ENCODE assay signal across 13 cellular contexts in genomic region chr17:2082003-2082862, GRCh38. TPM values are rescaled to one million over a fixed set of nuclear protein-coding genes. Genes with fewer than 3 reads are reported as not detected.
DNase-seq lines count a peak whose midpoint lies in the region; ATAC-seq and TF ChIP-seq lines count a peak whose summit lies in the region.
"Had no signal": no experiment of that assay in that cellular context is flagged by ENCODE, and none has a peak within 500 bp of the region (broad histone marks: within the 10 kb centered on the region; RNA-seq: fewer than 3 reads in every experiment).

No MANE protein-coding gene starts in this region.

- no peak for TF ChIP-seq POLR2A in esophagus muscularis mucosa (IDR thresholded peaks at IDR 0.05; ENCODE audit: low read depth)
- no peak for TF ChIP-seq POLR2A in suprapubic skin (IDR thresholded peaks at IDR 0.05)

- H3K4me1 ChIP-seq in BE2C (peaks cover 23% of the 10 kb centered on the region), esophagus muscularis mucosa (peaks cover 49 to 66% (median 61%) of the 10 kb centered on the region in 4 donors), suprapubic skin (peaks cover 51% of the 10 kb centered on the region)

- H3K27me3 ChIP-seq in BE2C (no peaks in the 10 kb centered on the region), esophagus muscularis mucosa (no peaks in the 10 kb centered on the region), suprapubic skin (no peaks in the 10 kb centered on the region)

- 74% methylated on average over 7 of the region's 9 CpGs for WGBS in esophagus muscularis mucosa
- WGBS in suprapubic skin, result 71% methylated on average over 9 of the region's 9 CpGs

- H3K4me1 Mint-ChIP-seq in osteocyte (ENCODE audit: unreplicated experiment), result peaks cover 40% of the 10 kb centered on the region

- H3K36me3 ChIP-seq in BE2C (no peaks in the 10 kb centered on the region), KOPT-K1 (ENCODE audit: insufficient read depth, low read length) (peaks cover 84% of the 10 kb centered on the region), esophagus muscularis mucosa (peaks cover 24 to 66% (median 38%) of the 10 kb centered on the region in 4 donors), suprapubic skin (peaks cover 47% of the 10 kb centered on the region)

- H3K27ac Mint-ChIP-seq in osteocyte (ENCODE audit: unreplicated experiment), result peak overlapping the region; percentile 11

- no peaks in the 10 kb centered on the region for H3K9me3 Mint-ChIP-seq in osteocyte (ENCODE audit: unreplicated experiment)
- H3K9me3 Mint-ChIP-seq: brain had no signal

- TF ChIP-seq EP300 in esophagus muscularis mucosa (IDR thresholded peaks at IDR 0.05) (no peak), suprapubic skin (IDR thresholded peaks at IDR 0.05) (no peak)

- no peak for ATAC-seq in HG03196 (IDR thresholded peaks at IDR 0.05; ENCODE audit: unreplicated experiment)
- ATAC-seq in GM19351 (IDR thresholded peaks at IDR 0.05; ENCODE audit: unreplicated experiment), result no peak
- ATAC-seq: stimulated activated naive B cell treated with anti-CD40 and anti-IgM and Interleukin-4, amounts not matched to agents 10 μg/mL and 1 μg/mL and 100 μg/mL, for 72 hours had no signal

- no peak for TF ChIP-seq CTCF in BE2C (IDR thresholded peaks at IDR 0.05; ENCODE audit: low read depth, low read length)
- no peak for TF ChIP-seq CTCF in esophagus muscularis mucosa (IDR thresholded peaks at IDR 0.05)
- TF ChIP-seq CTCF in osteocyte (IDR thresholded peaks at IDR 0.05), result no peak
- no peak for TF ChIP-seq CTCF in suprapubic skin (IDR thresholded peaks at IDR 0.05)

- peak; percentile 27 for DNase-seq in BE2C
- no peak for DNase-seq in esophagus muscularis mucosa (ENCODE audit: extremely low spot score)
- DNase-seq in osteocyte (ENCODE audit: extremely low spot score, unreplicated experiment), result no peak
- no peak for DNase-seq in suprapubic skin (ENCODE audit: low spot score in 2 of 2)
- DNase-seq in pons (ENCODE audit: low spot score), result no peak
- DNase-seq: NCI-H1092; NCI-H748 treated with DMSO at 0.1 percent for 48 hours; stimulated activated CD4-positive, alpha-beta T cell treated with anti-CD3 and anti-CD28 coated beads, Interleukin-15, amount 100 ng/mL, for 24 hours; stimulated activated naive B cell treated with anti-CD40 and anti-IgM and Interleukin-4, amounts not matched to agents 10 μg/mL and 1 μg/mL and 100 μg/mL, for 72 hours had no signal

- no peak overlapping the region for H3K4me3 ChIP-seq in BE2C (ENCODE audit: low read depth, low read length)
- H3K4me3 ChIP-seq in esophagus muscularis mucosa, result no peak overlapping the region
- no peak overlapping the region for H3K4me3 ChIP-seq in suprapubic skin

- intact Hi-C loops in esophagus muscularis mucosa (cut with DNase I), result no loop called here

- H3K27ac ChIP-seq in KOPT-K1 (ENCODE audit: low read depth, low read length, poor library complexity, severe bottlenecking) (peak overlapping the region; percentile 13), esophagus muscularis mucosa (replicated peaks in 1 of 4) (peak overlapping the region; percentile 32 to 87 (median 62)), suprapubic skin (no peak overlapping the region)

- H3K9me3 ChIP-seq in BE2C (no peaks in the 10 kb centered on the region), KOPT-K1 (ENCODE audit: insufficient read depth, low read length, poor library complexity, severe bottlenecking) (no peaks in the 10 kb centered on the region), esophagus muscularis mucosa (no peaks in the 10 kb centered on the region), suprapubic skin (no peaks in the 10 kb centered on the region)

- no peak overlapping the region for H3K4me3 Mint-ChIP-seq in osteocyte (ENCODE audit: unreplicated experiment)
- H3K4me3 Mint-ChIP-seq: brain; stimulated activated naive B cell treated with anti-CD40 and anti-IgM and Interleukin-4, amounts not matched to agents 10 μg/mL and 1 μg/mL and 100 μg/mL, for 72 hours had no signal

- no peaks in the 10 kb centered on the region for H3K27me3 Mint-ChIP-seq in osteocyte (ENCODE audit: unreplicated experiment)
- H3K27me3 Mint-ChIP-seq: brain; stimulated activated naive B cell treated with anti-CD40 and anti-IgM and Interleukin-4, amounts not matched to agents 10 μg/mL and 1 μg/mL and 100 μg/mL, for 72 hours had no signal

- peaks cover 25% of the 10 kb centered on the region for H3K36me3 Mint-ChIP-seq in osteocyte (ENCODE audit: unreplicated experiment)

RNA-seq across cellular contexts. Expression of gene HIC1, which starts 27.3 kb away (rescaled TPM):
- polyA plus RNA-seq in BE2C (2012; ENCODE audit: insufficient read depth, insufficient read length, low read depth), result 1.3 TPM
- total RNA-seq in esophagus muscularis mucosa (10 to 100 TPM; 48.6 to 86.4 (median 54.9) TPM), osteocyte (3.3 and 3.7 TPM in 2 replicates), suprapubic skin (1 to 10 TPM; 2.7 to 9.5 (median 4.9) TPM)

RNA-seq across cellular contexts. Expression of gene OVCA2, which starts 40.4 kb away (rescaled TPM):
- 45.7 TPM for polyA plus RNA-seq in BE2C (2012; ENCODE audit: insufficient read depth, insufficient read length, low read depth)
- 10 to 100 TPM; 34.9 to 38.9 (median 38.0) TPM for total RNA-seq in esophagus muscularis mucosa
- 33.2 and 35.9 TPM in 2 replicates for total RNA-seq in osteocyte
- total RNA-seq in suprapubic skin, result 10 to 100 TPM; 36.6 to 51.5 (median 42.7) TPM

RNA-seq across cellular contexts. Expression of gene DPH1, which starts 52.3 kb away (rescaled TPM):
- polyA plus RNA-seq in BE2C (2012; ENCODE audit: insufficient read depth, insufficient read length, low read depth), result 130 TPM
- total RNA-seq in esophagus muscularis mucosa (10 to 100 TPM; 27.4 to 41.8 (median 38.3) TPM), osteocyte (57.3 and 59.0 TPM in 2 replicates), suprapubic skin (100 to 1,000 TPM in 1 of 4 donors, 10 to 100 TPM in 3; 58.7 to 115 (median 66.3) TPM)

RNA-seq across cellular contexts. Expression of gene RTN4RL1, which starts 57.1 kb away (rescaled TPM):
- polyA plus RNA-seq in BE2C (2012; ENCODE audit: insufficient read depth, insufficient read length, low read depth), result 4.8 TPM
- under 1 TPM; 0.50 to 0.86 (median 0.67) TPM for total RNA-seq in esophagus muscularis mucosa
- 3.7 and 3.8 TPM in 2 replicates for total RNA-seq in osteocyte
- total RNA-seq in suprapubic skin, result 10 to 100 TPM; 16.4 to 24.8 (median 21.6) TPM

Comparison
In these comparisons a context has a peak if more than half of its experiments do, and no peak if none do; other contexts are left out.
1. RNA of gene HIC1, which starts 27.3 kb away (total RNA-seq): 48.6 to 86.4 TPM in esophagus muscularis mucosa; 2.7 to 9.5 TPM in suprapubic skin and 3.3 to 3.7 TPM in osteocyte; every median in the first group is over 4 times any median in the second.